Comparison of ENCODE assay signal across 19 cellular contexts in the genomic region with DNA sequence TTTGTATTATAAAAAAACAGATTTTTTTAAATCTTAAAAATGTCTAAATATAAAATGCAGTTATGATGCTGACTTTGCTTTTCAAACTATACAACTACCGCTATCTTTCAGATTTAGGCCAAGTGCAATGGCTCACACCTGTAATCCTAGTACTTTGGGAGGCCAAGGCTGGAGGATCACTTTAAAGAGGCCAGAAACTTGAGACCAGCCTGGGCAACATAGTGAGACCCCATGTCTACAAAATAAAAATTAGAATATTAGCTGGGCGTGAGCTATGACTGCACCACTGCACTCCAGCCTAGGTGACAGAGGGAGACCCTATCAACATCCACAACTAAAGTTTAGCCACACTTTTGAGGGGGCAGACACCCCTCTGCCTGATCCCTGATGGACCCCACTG. TPM values are rescaled to one million over a fixed set of nuclear protein-coding genes. Genes with fewer than 3 reads are reported as not detected.
DNase-seq lines count a peak whose midpoint lies in the region; ATAC-seq and TF ChIP-seq lines count a peak whose summit lies in the region.
"Had no signal": no experiment of that assay in that cellular context is flagged by ENCODE, and none has a peak within 500 bp of the region (broad histone marks: within the 10 kb centered on the region; RNA-seq: fewer than 3 reads in every experiment).

No MANE protein-coding gene starts in this region.

- H4K20me1 ChIP-seq in smooth muscle cell (ENCODE audit: low read depth), result peaks cover 36% of the 10 kb centered on the region

- peaks cover 41% of the 10 kb centered on the region for H3F3A ChIP-seq in smooth muscle cell (ENCODE audit: low read depth)

- H3K27me3 ChIP-seq in RWPE2 (ENCODE audit: insufficient read depth, poor library complexity, severe bottlenecking) (no peaks in the 10 kb centered on the region), esophagus muscularis mucosa (no peaks in the 10 kb centered on the region), smooth muscle cell (ENCODE audit: low read depth) (no peaks in the 10 kb centered on the region)
- H3K27me3 ChIP-seq: breast epithelium, SJSA1, stomach had no signal

- H3K27me3 Mint-ChIP-seq in activated T-cell treated with anti-CD3 and anti-CD28 coated beads, Interleukin-2, amount 50 U/mL, for 72 hours (ENCODE audit: low read depth), result no peaks in the 10 kb centered on the region
- H3K27me3 Mint-ChIP-seq in activated T-cell treated with anti-CD3 and anti-CD28 coated beads, Interleukin-2, amount 50 U/mL, for 4 hours (ENCODE audit: low read depth), result no peaks in the 10 kb centered on the region
- no peaks in the 10 kb centered on the region for H3K27me3 Mint-ChIP-seq in progenitor cell of endocrine pancreas

- ATAC-seq in activated T-cell treated with anti-CD3 and anti-CD28 coated beads, Interleukin-2, amount 50 U/mL, for 72 hours (replicated peaks in 1 of 2), result no peak
- ATAC-seq in activated T-cell treated with anti-CD3 and anti-CD28 coated beads, Interleukin-2, amount 50 U/mL, for 4 hours, result no peak
- no peak for ATAC-seq in RWPE2 (ENCODE audit: low read depth)
- ATAC-seq: CD8-positive, alpha-beta T cell had no signal

- no peak overlapping the region for H3K4me3 Mint-ChIP-seq in activated T-cell treated with anti-CD3 and anti-CD28 coated beads, Interleukin-2, amount 50 U/mL, for 72 hours
- no peak overlapping the region for H3K4me3 Mint-ChIP-seq in activated T-cell treated with anti-CD3 and anti-CD28 coated beads, Interleukin-2, amount 50 U/mL, for 4 hours
- no peak overlapping the region for H3K4me3 Mint-ChIP-seq in progenitor cell of endocrine pancreas (ENCODE audit: low read depth)
- H3K4me3 Mint-ChIP-seq: CD8-positive, alpha-beta T cell had no signal

- peak overlapping the region; percentile 75 for H3K27ac Mint-ChIP-seq in activated T-cell treated with anti-CD3 and anti-CD28 coated beads, Interleukin-2, amount 50 U/mL, for 72 hours
- no peak overlapping the region for H3K27ac Mint-ChIP-seq in progenitor cell of endocrine pancreas

- DNase-seq in activated T-cell treated with anti-CD3 and anti-CD28 coated beads, Interleukin-2, amount 50 U/mL, for 72 hours, result no peak
- no peak for DNase-seq in activated T-cell treated with anti-CD3 and anti-CD28 coated beads, Interleukin-2, amount 50 U/mL, for 4 hours
- DNase-seq in RWPE2 (ENCODE audit: low spot score) (no peak), esophagus muscularis mucosa (ENCODE audit: extremely low spot score) (no peak), smooth muscle cell (lab: John Stamatoyannopoulos, UW; ENCODE audit: unreplicated experiment) (no peak), NCI-H187 (lab: John Stamatoyannopoulos, UW) (no peak), NCI-H1092 (lab: John Stamatoyannopoulos, UW) (no peak), progenitor cell of endocrine pancreas (ENCODE audit: low spot score, unreplicated experiment) (no peak)
- DNase-seq: ACHN; activated CD4-positive, alpha-beta T cell treated with anti-CD3 and anti-CD28 coated beads, Interleukin-2, amount 50 U/mL, for 1 hour; CD8-positive, alpha-beta T cell; KBM-7; NCI-H1048; NCI-H2107; OCI-M1; stomach had no signal

- intact Hi-C loops in esophagus muscularis mucosa (cut with DNase I), result no loop called here

- no peak overlapping the region for H3K4me3 ChIP-seq in RWPE2 (ENCODE audit: severe bottlenecking)
- H3K4me3 ChIP-seq in esophagus muscularis mucosa, result no peak overlapping the region
- no peak overlapping the region for H3K4me3 ChIP-seq in smooth muscle cell
- H3K4me3 ChIP-seq: breast epithelium, SJSA1, stomach had no signal

- TF ChIP-seq POLR2A in esophagus muscularis mucosa (IDR thresholded peaks at IDR 0.05; ENCODE audit: low read depth), result no peak

- no peaks in the 10 kb centered on the region for H3K9me3 ChIP-seq in RWPE2 (ENCODE audit: severe bottlenecking)
- no peaks in the 10 kb centered on the region for H3K9me3 ChIP-seq in esophagus muscularis mucosa
- no peaks in the 10 kb centered on the region for H3K9me3 ChIP-seq in smooth muscle cell (replicated peaks; ENCODE audit: low read depth)
- H3K9me3 ChIP-seq: breast epithelium, SJSA1, stomach had no signal

- H3K4me1 Mint-ChIP-seq in activated T-cell treated with anti-CD3 and anti-CD28 coated beads, Interleukin-2, amount 50 U/mL, for 72 hours (ENCODE audit: low read depth), result peaks cover 98% of the 10 kb centered on the region
- peaks cover 88% of the 10 kb centered on the region for H3K4me1 Mint-ChIP-seq in activated T-cell treated with anti-CD3 and anti-CD28 coated beads, Interleukin-2, amount 50 U/mL, for 4 hours (ENCODE audit: low read depth)
- H3K4me1 Mint-ChIP-seq in progenitor cell of endocrine pancreas (ENCODE audit: low read depth), result peaks cover 19% of the 10 kb centered on the region

- WGBS in esophagus muscularis mucosa, result 99% methylated on average over 2 of the region's 2 CpGs
- WGBS in smooth muscle cell (ENCODE audit: low lambda C conversion rate), result 100% methylated on average over 2 of the region's 2 CpGs

- peaks cover 2 to 3% of the 10 kb centered on the region in 2 donors for H3K36me3 Mint-ChIP-seq in activated T-cell treated with anti-CD3 and anti-CD28 coated beads, Interleukin-2, amount 50 U/mL, for 72 hours (ENCODE audit: insufficient read depth in 2 of 2)
- peaks cover 38% of the 10 kb centered on the region for H3K36me3 Mint-ChIP-seq in activated T-cell treated with anti-CD3 and anti-CD28 coated beads, Interleukin-2, amount 50 U/mL, for 4 hours (ENCODE audit: insufficient read depth)
- peaks cover 5% of the 10 kb centered on the region for H3K36me3 Mint-ChIP-seq in progenitor cell of endocrine pancreas (ENCODE audit: insufficient read depth)

- no peak for TF ChIP-seq EP300 in esophagus muscularis mucosa (IDR thresholded peaks at IDR 0.05)

- no peak for TF ChIP-seq CTCF in RWPE2 (IDR thresholded peaks at IDR 0.05; ENCODE audit: poor library complexity, severe bottlenecking)
- TF ChIP-seq CTCF in esophagus muscularis mucosa (IDR thresholded peaks at IDR 0.05), result no peak
- no peak for TF ChIP-seq CTCF in smooth muscle cell (IDR thresholded peaks at IDR 0.05; ENCODE audit: borderline replicate concordance, insufficient read depth, poor library complexity, severe bottlenecking)
- no peak for TF ChIP-seq CTCF in progenitor cell of endocrine pancreas (IDR thresholded peaks at IDR 0.05; ENCODE audit: unreplicated experiment)

- no peak overlapping the region for H2AFZ ChIP-seq in smooth muscle cell (ENCODE audit: low read depth)
- H2AFZ ChIP-seq: parathyroid adenoma had no signal

- no peaks in the 10 kb centered on the region for H3K9me3 Mint-ChIP-seq in activated T-cell treated with anti-CD3 and anti-CD28 coated beads, Interleukin-2, amount 50 U/mL, for 72 hours
- H3K9me3 Mint-ChIP-seq in activated T-cell treated with anti-CD3 and anti-CD28 coated beads, Interleukin-2, amount 50 U/mL, for 4 hours, result no peaks in the 10 kb centered on the region
- H3K9me3 Mint-ChIP-seq in progenitor cell of endocrine pancreas (ENCODE audit: low read depth), result no peaks in the 10 kb centered on the region
- H3K9me3 Mint-ChIP-seq: CD8-positive, alpha-beta T cell had no signal

- H3K27ac ChIP-seq in RWPE2 (ENCODE audit: poor library complexity, severe bottlenecking), result peak overlapping the region; percentile 99
- peak overlapping the region; percentile 17 to 47 (median 31) for H3K27ac ChIP-seq in esophagus muscularis mucosa (replicated peaks in 1 of 4)
- H3K27ac ChIP-seq in smooth muscle cell (ENCODE audit: low read depth), result peak overlapping the region; percentile 100
- H3K27ac ChIP-seq: breast epithelium, parathyroid adenoma had no signal

- H3K4me2 ChIP-seq in smooth muscle cell, result peak overlapping the region; percentile 5

- peaks cover 46% of the 10 kb centered on the region for H3K4me1 ChIP-seq in RWPE2 (ENCODE audit: insufficient read depth, poor library complexity, severe bottlenecking)
- H3K4me1 ChIP-seq in esophagus muscularis mucosa, result peaks cover 59 to 88% (median 83%) of the 10 kb centered on the region in 4 donors
- H3K4me1 ChIP-seq in smooth muscle cell (ENCODE audit: low read depth), result peaks cover 36% of the 10 kb centered on the region

- H3K9ac ChIP-seq in smooth muscle cell (ENCODE audit: low read depth), result peak overlapping the region; percentile 0
- H3K9ac ChIP-seq: parathyroid adenoma had no signal

- H3K36me3 ChIP-seq in RWPE2 (ENCODE audit: low read depth) (peaks cover 3% of the 10 kb centered on the region; the same call in 1 of the 2 replicates), esophagus muscularis mucosa (peaks cover 0 to 5% (median 2%) of the 10 kb centered on the region in 4 donors), smooth muscle cell (ENCODE audit: low read depth) (no peaks in the 10 kb centered on the region)
- H3K36me3 ChIP-seq: breast epithelium had no signal

- peaks cover 62% of the 10 kb centered on the region for H3K79me2 ChIP-seq in smooth muscle cell (ENCODE audit: low read depth)

RNA-seq across cellular contexts. Expression of gene ZBTB17, which starts 20.3 kb away (rescaled TPM):
- total RNA-seq in activated T-cell treated with anti-CD3 and anti-CD28 coated beads, Interleukin-2, amount 50 U/mL, for 72 hours, result 10 to 100 TPM; 76.0 to 84.1 TPM
- 10 to 100 TPM; 74.2 to 86.9 (median 81.1) TPM for total RNA-seq in activated T-cell treated with anti-CD3 and anti-CD28 coated beads, Interleukin-2, amount 50 U/mL, for 4 hours
- total RNA-seq in esophagus muscularis mucosa, result 10 to 100 TPM; 29.5 to 40.8 (median 34.6) TPM
- 19.6 and 29.4 TPM in 2 replicates for total RNA-seq in smooth muscle cell
- polyA plus RNA-seq in smooth muscle cell, result 42.5 and 43.0 TPM in 2 replicates
- 52.6 and 57.7 TPM in 2 replicates for total RNA-seq in progenitor cell of endocrine pancreas

RNA-seq across cellular contexts. Expression of gene SRARP, which starts 48.5 kb away (rescaled TPM):
- total RNA-seq in activated T-cell treated with anti-CD3 and anti-CD28 coated beads, Interleukin-2, amount 50 U/mL, for 72 hours, result not detected
- total RNA-seq in activated T-cell treated with anti-CD3 and anti-CD28 coated beads, Interleukin-2, amount 50 U/mL, for 4 hours, result not detected
- total RNA-seq in esophagus muscularis mucosa (not detected), smooth muscle cell (not detected in 2 replicates), progenitor cell of endocrine pancreas (not detected in 2 replicates)
- not detected in 2 replicates for polyA plus RNA-seq in smooth muscle cell
- total RNA-seq: CD8-positive, alpha-beta T cell; SJSA1; stomach had no signal

Comparison
In these comparisons a context has a peak if more than half of its experiments do, and no peak if none do; other contexts are left out.
1. H3K27ac ChIP-seq: peak in every context shown above with its lines; median percentile 100 in smooth muscle cell; 99 in RWPE2; 31 in esophagus muscularis mucosa.